9 cellular contexts compared by ENCODE assay signal in genomic region chr2:104976603-104977120, GRCh38.
A peak's percentile ranks its signal among the peaks of the same experiment; 100 is the strongest.
DNase-seq lines count a peak whose midpoint lies in the region; ATAC-seq and TF ChIP-seq lines count a peak whose summit lies in the region.
"Had no signal": no experiment of that assay in that cellular context is flagged by ENCODE, and none has a peak within 500 bp of the region (broad histone marks: within the 10 kb centered on the region; RNA-seq: fewer than 3 reads in every experiment).

No MANE protein-coding gene starts in this region.

- H3K9me3 Mint-ChIP-seq in naive thymus-derived CD8-positive, alpha-beta T cell = peaks cover 0 to 8% (median 0%) of the 10 kb centered on the region in 9 donors

- H3K27ac ChIP-seq in SK-N-MC (no peak overlapping the region), upper lobe of left lung (no peak overlapping the region)

- no peak overlapping the region; the same call in 1 of the 2 replicates for H3K4me3 ChIP-seq in GM12864 (ENCODE audit: low read depth, low read length)
- H3K4me3 ChIP-seq in SK-N-MC = peak overlapping the region; percentile 25; the same call in 1 of the 2 replicates
- H3K4me3 ChIP-seq in upper lobe of left lung = no peak overlapping the region

- H3K36me3 ChIP-seq in SK-N-MC (ENCODE audit: insufficient read depth, low read length) (no peaks in the 10 kb centered on the region), upper lobe of left lung (no peaks in the 10 kb centered on the region)

- TF ChIP-seq POLR2A in upper lobe of left lung (IDR thresholded peaks at IDR 0.05) = no peak

- ATAC-seq in GM19372 (IDR thresholded peaks at IDR 0.05; ENCODE audit: low read depth, unreplicated experiment) = peak; percentile 97
- ATAC-seq in HG03135 (IDR thresholded peaks at IDR 0.05; ENCODE audit: unreplicated experiment) = peak; percentile 99
- peak; percentile 53 to 78 for ATAC-seq in naive thymus-derived CD8-positive, alpha-beta T cell
- no peak for ATAC-seq in upper lobe of left lung (ENCODE audit: low FRiP score in 2 of 2)
- ATAC-seq: left colon had no signal

- H3K9me3 ChIP-seq in SK-N-MC (ENCODE audit: low read depth, low read length) (no peaks in the 10 kb centered on the region), upper lobe of left lung (peaks cover 0 to 5% (median 2%) of the 10 kb centered on the region in 4 donors)

- no peaks in the 10 kb centered on the region for H3K36me3 Mint-ChIP-seq in naive thymus-derived CD8-positive, alpha-beta T cell

- no peaks in the 10 kb centered on the region for H3K4me1 ChIP-seq in upper lobe of left lung

- WGBS in upper lobe of left lung, 2 donors = 52 to 58% methylated on average over 4 of the region's 4 CpGs

- DNase-seq in GM12864 (ENCODE audit: low read depth) (peak; percentile 67), SK-N-MC (ENCODE audit: low read depth, low spot score) (no peak), upper lobe of left lung (no peak), AG08396 (ENCODE audit: low spot score) (no peak), AG08395 (ENCODE audit: low spot score) (no peak)
- DNase-seq in naive thymus-derived CD8-positive, alpha-beta T cell = peak in 8 of 10 donors; percentile 1 to 64 (median 20)

- peak overlapping the region in 9 of 10 donors; percentile 2 to 70 (median 56) for H3K4me3 Mint-ChIP-seq in naive thymus-derived CD8-positive, alpha-beta T cell

- TF ChIP-seq CTCF in GM12864 (IDR thresholded peaks at IDR 0.05; ENCODE audit: low read depth, low read length, missing control alignments) = peak; percentile 75
- TF ChIP-seq CTCF in upper lobe of left lung (IDR thresholded peaks at IDR 0.05) = no peak

- H3K4me1 Mint-ChIP-seq in naive thymus-derived CD8-positive, alpha-beta T cell = peaks cover 6 to 27% (median 17%) of the 10 kb centered on the region in 4 donors

- H3K27me3 ChIP-seq in upper lobe of left lung = no peaks in the 10 kb centered on the region

- no peak for TF ChIP-seq EP300 in upper lobe of left lung (IDR thresholded peaks at IDR 0.05)

- POLR2A ChIA-PET in naive thymus-derived CD8-positive, alpha-beta T cell (lab: Charles Lee) = no interaction called here

- peak overlapping the region in 6 of 10 donors; percentile 21 to 73 (median 48) for H3K27ac Mint-ChIP-seq in naive thymus-derived CD8-positive, alpha-beta T cell

- H3K9ac ChIP-seq in SK-N-MC (ENCODE audit: insufficient read length) = no peak overlapping the region

- H3K27me3 Mint-ChIP-seq in naive thymus-derived CD8-positive, alpha-beta T cell = peaks cover 0 to 9% (median 1%) of the 10 kb centered on the region in 5 donors

Comparison
In these comparisons a context has a peak if more than half of its experiments do, and no peak if none do; other contexts are left out.
1. DNase-seq: peak in GM12864 (single experiment) and naive thymus-derived CD8-positive, alpha-beta T cell (8 of 10); none in SK-N-MC (single experiment), upper lobe of left lung (0 of 2), AG08396 (single experiment) and AG08395 (single experiment).
2. ATAC-seq: peak in GM19372 (single experiment), HG03135 (single experiment) and naive thymus-derived CD8-positive, alpha-beta T cell (2 of 2); none in upper lobe of left lung (0 of 2).